Comparison of ENCODE assay signal across 8 cellular contexts in genomic region chr3:101852315-101852714, GRCh38. TPM values are rescaled to one million over a fixed set of nuclear protein-coding genes. Genes with fewer than 3 reads are reported as not detected.
DNase-seq lines count a peak whose midpoint lies in the region; ATAC-seq, FAIRE-seq and TF ChIP-seq lines count a peak whose summit lies in the region.

No MANE protein-coding gene starts in this region.

- peaks cover 64% of the 10 kb centered on the region for H3K36me3 Mint-ChIP-seq in T-cell

- CTCF ChIA-PET in T-cell (lab: Charles Lee) = interaction anchor here (0.7 to 2.0 kb wide), 4 partner anchors 24 to 373 kb away, joined by 3 to 8 read pairs (median 4); no protein-coding TSS in a partner anchor

- H3K27ac ChIP-seq in DOHH2 (ENCODE audit: low read depth, low read length) = peak overlapping the region; percentile 62; the same call in 1 of the 2 replicates
- no peak overlapping the region for H3K27ac ChIP-seq in fibroblast of lung (ENCODE audit: insufficient read depth, low read length)

- H3K9me3 ChIP-seq in DOHH2 (ENCODE audit: control insufficient read depth, insufficient read depth, low read length) (no peaks in the 10 kb centered on the region), fibroblast of lung (ENCODE audit: control insufficient read depth, insufficient read depth, low read depth, low read length) (no peaks in the 10 kb centered on the region)

- H3K4me2 ChIP-seq in DOHH2 (ENCODE audit: low read length) (peak overlapping the region; percentile 76), fibroblast of lung (ENCODE audit: extremely low read depth, insufficient read depth, low read length) (peak overlapping the region; percentile 96)

- POLR2A ChIA-PET in T-cell (lab: Charles Lee) = interaction anchor here (0.5 to 2.5 kb wide), 13 partner anchors 9 to 276 kb away, joined by 3 to 20 read pairs (median 4); no protein-coding TSS in a partner anchor

- ATAC-seq in T-cell (replicated peaks in 1 of 4) = no peak
- no peak for ATAC-seq in GM21786 (IDR thresholded peaks at IDR 0.05; ENCODE audit: unreplicated experiment)
- ATAC-seq in HG02840 (IDR thresholded peaks at IDR 0.05; ENCODE audit: low FRiP score, unreplicated experiment) = no peak
- no peak for ATAC-seq in GM18511 (IDR thresholded peaks at IDR 0.05; ENCODE audit: unreplicated experiment)

- H3K36me3 ChIP-seq in DOHH2 (ENCODE audit: control insufficient read depth, low read length) (peaks cover 77% of the 10 kb centered on the region), fibroblast of lung (ENCODE audit: control insufficient read depth, insufficient read depth, low read length) (peaks cover 18% of the 10 kb centered on the region)

- FAIRE-seq in GM12892 (lab: Jason Lieb, UNC) = no peak

- no peak for TF ChIP-seq CTCF in DOHH2 (IDR thresholded peaks at IDR 0.05; ENCODE audit: low read depth, low read length, poor library complexity, severe bottlenecking)
- TF ChIP-seq CTCF in fibroblast of lung (conservative IDR thresholded peaks at IDR 0.05 in 1 of 2, IDR thresholded peaks at IDR 0.05 in 1 of 2; ENCODE audit: low read depth in 1 of 2, low read length in 2 of 2) = no peak

- H3K27me3 ChIP-seq in DOHH2 (ENCODE audit: control insufficient read depth, low read length) (no peaks in the 10 kb centered on the region), fibroblast of lung (ENCODE audit: control insufficient read depth, insufficient read depth, low read length) (no peaks in the 10 kb centered on the region)

- peak overlapping the region; percentile 98 to 100 (median 99) for H3K4me3 Mint-ChIP-seq in T-cell

- H3K9me2 ChIP-seq in DOHH2 (replicated peaks; ENCODE audit: control insufficient read depth, low read length) = no peaks in the 10 kb centered on the region

- H3K4me3 ChIP-seq in DOHH2 (ENCODE audit: low read length) (peak overlapping the region; percentile 84), fibroblast of lung (replicated peaks in 1 of 4; ENCODE audit: control extremely low read depth in 1 of 4, insufficient read depth in 1 of 4, low read depth in 3 of 4, low read length in 4 of 4) (peak overlapping the region in 3 of 4 experiments; percentile 69 to 97 (median 92)), skeletal muscle cell (ENCODE audit: low read depth, low read length) (peak overlapping the region; percentile 93)

- DNase-seq in T-cell = no peak
- no peak for DNase-seq in fibroblast of lung (ENCODE audit: low read depth in 2 of 2)
- DNase-seq in skeletal muscle cell (ENCODE audit: low read depth) = no peak
- no peak for DNase-seq in GM12892 (ENCODE audit: insufficient read length)

- H3K27me3 Mint-ChIP-seq in T-cell = no peaks in the 10 kb centered on the region

- H4K20me1 ChIP-seq in DOHH2 (ENCODE audit: control insufficient read depth, insufficient read depth, low read depth, low read length) (peaks cover 22% of the 10 kb centered on the region), fibroblast of lung (ENCODE audit: control insufficient read depth, extremely low read depth, insufficient read depth, low read length) (peaks cover 5% of the 10 kb centered on the region)

- peak overlapping the region; percentile 99 to 100 for H3K27ac Mint-ChIP-seq in T-cell

- peaks cover 15% of the 10 kb centered on the region for H3F3A ChIP-seq in DOHH2 (ENCODE audit: control insufficient read depth, insufficient read depth)

- H3K79me2 ChIP-seq in DOHH2 (ENCODE audit: control insufficient read depth, low read length) (peaks cover 75% of the 10 kb centered on the region), fibroblast of lung (ENCODE audit: control insufficient read depth, insufficient read depth, low read length) (peaks cover 44% of the 10 kb centered on the region)

- peaks cover 50% of the 10 kb centered on the region for H3K4me1 ChIP-seq in DOHH2 (ENCODE audit: control insufficient read depth, low read length)
- peaks cover 9% of the 10 kb centered on the region for H3K4me1 ChIP-seq in fibroblast of lung (ENCODE audit: control insufficient read depth, extremely low read depth, insufficient read depth, low read length)

- no peaks in the 10 kb centered on the region for H3K9me3 Mint-ChIP-seq in T-cell

- peaks cover 69 to 74% (median 73%) of the 10 kb centered on the region in 3 donors for H3K4me1 Mint-ChIP-seq in T-cell

- no peak overlapping the region for H3K9ac ChIP-seq in fibroblast of lung (ENCODE audit: insufficient read depth, low read length)

- no peak overlapping the region for H2AFZ ChIP-seq in fibroblast of lung (ENCODE audit: low read length)

- TF ChIP-seq POLR2A in GM12892 (IDR thresholded peaks at IDR 0.05; ENCODE audit: low read depth, low read length) = no peak

RNA-seq across cellular contexts. Expression of gene NFKBIZ, which starts 3.0 kb away (rescaled TPM):
- total RNA-seq in T-cell = 100 to 1,000 TPM; 130 to 720 (median 132) TPM
- total RNA-seq in fibroblast of lung = 15.4 and 38.8 TPM in 2 replicates
- polyA plus RNA-seq in fibroblast of lung = 14.7 and 21.3 TPM in 2 replicates
- 6.1 and 9.5 TPM in 2 replicates for polyA plus RNA-seq in fibroblast of lung (2012)
- polyA minus RNA-seq in fibroblast of lung (ENCODE audit: low replicate concordance) = 8.8 and 25.1 TPM in 2 replicates
- polyA plus RNA-seq in GM12892 (2012; ENCODE audit: missing spikeins) = 27.7 TPM
